In the genomic region with DNA sequence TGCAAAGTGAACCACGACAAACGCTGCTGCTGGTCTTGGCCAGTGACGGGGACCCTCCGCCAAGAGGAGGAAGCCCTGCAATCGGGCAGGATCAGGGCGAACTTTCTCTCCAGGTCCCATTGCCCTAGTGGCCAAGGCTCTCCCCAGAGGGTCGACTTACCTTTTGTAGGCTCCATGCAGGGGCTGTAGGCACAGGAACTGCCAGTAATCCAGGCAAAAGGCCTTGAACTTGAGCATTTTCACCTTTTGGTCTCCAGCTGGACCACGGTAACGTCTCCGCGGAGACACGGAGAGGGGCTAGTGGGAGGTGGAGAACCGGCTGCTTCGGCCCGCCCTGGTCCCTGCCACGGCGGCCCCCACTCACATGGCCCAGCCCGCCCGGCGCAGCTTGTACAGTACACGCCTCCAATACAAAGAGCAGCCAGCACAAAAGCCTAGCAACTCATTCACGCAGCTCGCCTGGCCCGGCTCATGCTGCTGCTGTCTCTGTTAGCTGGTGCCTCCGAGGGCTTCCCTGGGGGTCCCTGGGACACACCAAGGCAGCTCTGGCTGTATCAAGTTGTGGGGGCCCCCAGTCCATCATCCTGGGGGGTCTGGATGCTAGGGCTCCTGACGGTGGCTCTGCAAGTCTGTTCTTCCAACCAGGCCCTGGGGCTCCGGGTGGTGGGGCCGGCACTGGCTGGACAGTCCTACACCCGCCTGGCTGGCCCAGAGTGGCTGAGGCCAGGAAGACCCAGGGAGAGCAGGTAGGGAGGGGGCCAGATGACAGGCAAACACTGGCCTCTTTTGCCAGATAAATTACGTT, we compare ENCODE assay signal across 22 cellular contexts. TPM values are rescaled to one million over a fixed set of nuclear protein-coding genes. Genes with fewer than 3 reads are reported as not detected.
A peak's percentile ranks its signal among the peaks of the same experiment; 100 is the strongest.
DNase-seq lines count a peak whose midpoint lies in the region; ATAC-seq, FAIRE-seq and TF ChIP-seq lines count a peak whose summit lies in the region.
"Had no signal": no experiment of that assay in that cellular context is flagged by ENCODE, and none has a peak within 500 bp of the region (broad histone marks: within the 10 kb centered on the region; RNA-seq: fewer than 3 reads in every experiment).

No MANE protein-coding gene starts in this region.

- H3K4me1 Mint-ChIP-seq in astrocyte (ENCODE audit: low read depth, unreplicated experiment) (peaks cover 8% of the 10 kb centered on the region), osteocyte (ENCODE audit: unreplicated experiment) (no peaks in the 10 kb centered on the region)
- peaks cover 27% of the 10 kb centered on the region for H3K4me1 Mint-ChIP-seq in activated naive CD8-positive, alpha-beta T cell treated with anti-CD3 and anti-CD28 coated beads for 36 hours

- peak overlapping the region; percentile 30 for H3K4me2 ChIP-seq in astrocyte (ENCODE audit: low read length)

- H3K27me3 ChIP-seq in H7 (ENCODE audit: control insufficient read depth, insufficient read depth, low read length) (no peaks in the 10 kb centered on the region), astrocyte (ENCODE audit: insufficient read depth, low read length) (peaks cover 64% of the 10 kb centered on the region), layer of hippocampus (ENCODE audit: control insufficient read depth, insufficient read depth, low read length) (no peaks in the 10 kb centered on the region)
- H3K27me3 ChIP-seq: suprapubic skin, uterus had no signal

- peaks cover 4% of the 10 kb centered on the region for H3K4me1 ChIP-seq in astrocyte (ENCODE audit: insufficient read depth, low read length)
- H3K4me1 ChIP-seq: parathyroid adenoma, uterus had no signal

- H3K36me3 ChIP-seq in H7 (replicated peaks; ENCODE audit: control insufficient read depth, insufficient read depth, low read length), result no peaks in the 10 kb centered on the region
- no peaks in the 10 kb centered on the region for H3K36me3 ChIP-seq in astrocyte (ENCODE audit: insufficient read depth, low read length)
- H3K36me3 ChIP-seq: suprapubic skin, uterus had no signal

- peaks cover 28% of the 10 kb centered on the region for H3K27me3 Mint-ChIP-seq in astrocyte (ENCODE audit: low read depth, unreplicated experiment)
- H3K27me3 Mint-ChIP-seq in activated naive CD8-positive, alpha-beta T cell treated with anti-CD3 and anti-CD28 coated beads for 36 hours, result no peaks in the 10 kb centered on the region
- H3K27me3 Mint-ChIP-seq in osteocyte (ENCODE audit: unreplicated experiment), result peaks cover 45% of the 10 kb centered on the region
- H3K27me3 Mint-ChIP-seq: activated T-cell treated with anti-CD3 and anti-CD28 coated beads, Interleukin-2, amount 50 U/mL, for 24 hours had no signal

- no peaks in the 10 kb centered on the region for H4K20me1 ChIP-seq in astrocyte (ENCODE audit: insufficient read depth, low read length)

- H3K27ac ChIP-seq in astrocyte (ENCODE audit: low read depth, low read length), result no peak overlapping the region
- peak overlapping the region; percentile 53 for H3K27ac ChIP-seq in layer of hippocampus (ENCODE audit: low read depth, low read length)
- H3K27ac ChIP-seq: parathyroid adenoma, suprapubic skin, uterus had no signal

- DNase-seq in H7, result peak; percentile 65
- no peak for DNase-seq in astrocyte (ENCODE audit: low read depth)
- DNase-seq in pons (ENCODE audit: low spot score), result peak; percentile 60
- no peak for DNase-seq in activated naive CD8-positive, alpha-beta T cell treated with anti-CD3 and anti-CD28 coated beads for 36 hours
- DNase-seq in osteocyte (ENCODE audit: extremely low spot score, unreplicated experiment), result no peak
- no peak for DNase-seq in DMS79 treated with DMSO at 0.1 percent for 48 hours (lab: John Stamatoyannopoulos, UW)
- DNase-seq: activated naive CD4-positive, alpha-beta T cell treated with anti-CD3 and anti-CD28 coated beads for 36 hours; activated T-cell treated with anti-CD3 and anti-CD28 coated beads, Interleukin-2, amount 50 U/mL, for 24 hours; aorta; CD8-positive, alpha-beta memory T cell; DMS79; HFFc6; NCI-H1048; NCI-H187 treated with DMSO at 0.1 percent for 48 hours; uterus had no signal

- no peak for FAIRE-seq in astrocyte (lab: Jason Lieb, UNC)
- FAIRE-seq: GM12878 had no signal

- no peaks in the 10 kb centered on the region for H3K9me3 Mint-ChIP-seq in astrocyte (ENCODE audit: unreplicated experiment)
- H3K9me3 Mint-ChIP-seq in activated naive CD8-positive, alpha-beta T cell treated with anti-CD3 and anti-CD28 coated beads for 36 hours, result no peaks in the 10 kb centered on the region
- H3K9me3 Mint-ChIP-seq in osteocyte (ENCODE audit: unreplicated experiment), result no peaks in the 10 kb centered on the region
- H3K9me3 Mint-ChIP-seq: activated naive CD4-positive, alpha-beta T cell treated with anti-CD3 and anti-CD28 coated beads for 36 hours; activated T-cell treated with anti-CD3 and anti-CD28 coated beads, Interleukin-2, amount 50 U/mL, for 24 hours; CD8-positive, alpha-beta memory T cell; HFFc6 had no signal

- H3K9me3 ChIP-seq in astrocyte (ENCODE audit: insufficient read depth, low read depth, low read length), result no peaks in the 10 kb centered on the region
- H3K9me3 ChIP-seq: suprapubic skin, uterus had no signal

- peak overlapping the region; percentile 41 for H2AFZ ChIP-seq in astrocyte (ENCODE audit: low read depth, low read length)
- H2AFZ ChIP-seq: parathyroid adenoma had no signal

- no peak overlapping the region for H3K4me3 ChIP-seq in H7 (ENCODE audit: insufficient read depth, low read depth, low read length)
- H3K4me3 ChIP-seq in astrocyte (ENCODE audit: insufficient read depth, low read depth, low read length), result no peak overlapping the region
- H3K4me3 ChIP-seq: GM12878, lung, suprapubic skin, uterus had no signal

- no peak overlapping the region for H3K9ac ChIP-seq in astrocyte (ENCODE audit: low read length)
- H3K9ac ChIP-seq: parathyroid adenoma had no signal

- H3K27ac Mint-ChIP-seq in astrocyte (ENCODE audit: unreplicated experiment) (no peak overlapping the region), osteocyte (ENCODE audit: unreplicated experiment) (no peak overlapping the region)
- no peak overlapping the region for H3K27ac Mint-ChIP-seq in activated naive CD8-positive, alpha-beta T cell treated with anti-CD3 and anti-CD28 coated beads for 36 hours
- H3K27ac Mint-ChIP-seq: activated naive CD4-positive, alpha-beta T cell treated with anti-CD3 and anti-CD28 coated beads for 36 hours; activated T-cell treated with anti-CD3 and anti-CD28 coated beads, Interleukin-2, amount 50 U/mL, for 24 hours; HFFc6 had no signal

- ATAC-seq in GM21717 (IDR thresholded peaks at IDR 0.05; ENCODE audit: unreplicated experiment), result no peak
- ATAC-seq: activated CD4-positive, CD25-positive, alpha-beta regulatory T cell treated with anti-CD3 and anti-CD28 coated beads, Interleukin-2, amount 50 U/mL, for 24 hours; GM12878 had no signal

- TF ChIP-seq CTCF in astrocyte (IDR thresholded peaks at IDR 0.05; ENCODE audit: insufficient read depth, low read depth, low read length), result no peak
- no peak for TF ChIP-seq CTCF in osteocyte (IDR thresholded peaks at IDR 0.05)

- H3K4me3 Mint-ChIP-seq in astrocyte (ENCODE audit: unreplicated experiment) (no peak overlapping the region), osteocyte (ENCODE audit: unreplicated experiment) (no peak overlapping the region)
- H3K4me3 Mint-ChIP-seq in activated naive CD8-positive, alpha-beta T cell treated with anti-CD3 and anti-CD28 coated beads for 36 hours, result no peak overlapping the region
- H3K4me3 Mint-ChIP-seq: activated naive CD4-positive, alpha-beta T cell treated with anti-CD3 and anti-CD28 coated beads for 36 hours; activated T-cell treated with anti-CD3 and anti-CD28 coated beads, Interleukin-2, amount 50 U/mL, for 24 hours; CD8-positive, alpha-beta memory T cell; HFFc6 had no signal

- no peaks in the 10 kb centered on the region for H3K79me2 ChIP-seq in astrocyte (ENCODE audit: insufficient read depth, low read length)
- H3K79me2 ChIP-seq: parathyroid adenoma had no signal

- H3K36me3 Mint-ChIP-seq in astrocyte (ENCODE audit: low read depth, unreplicated experiment) (no peaks in the 10 kb centered on the region), osteocyte (ENCODE audit: unreplicated experiment) (no peaks in the 10 kb centered on the region)
- no peaks in the 10 kb centered on the region for H3K36me3 Mint-ChIP-seq in activated naive CD8-positive, alpha-beta T cell treated with anti-CD3 and anti-CD28 coated beads for 36 hours
- H3K36me3 Mint-ChIP-seq: CD8-positive, alpha-beta memory T cell had no signal

RNA-seq across cellular contexts. Expression of a gene that starts 30.9 kb away (rescaled TPM):
- 13.5 and 22.5 TPM in 2 replicates for total RNA-seq in H7 (2014; rRNA removed; shearing (Covaris generic))
- total RNA-seq in astrocyte (29.5 and 31.0 TPM in 2 replicates), osteocyte (37.9 and 38.7 TPM in 2 replicates)
- 10 to 100 TPM; 20.1 to 22.2 TPM for total RNA-seq in activated naive CD8-positive, alpha-beta T cell treated with anti-CD3 and anti-CD28 coated beads for 36 hours

Comparison
In these comparisons a context has a peak if more than half of its experiments do, and no peak if none do; other contexts are left out.
1. DNase-seq: peak in H7 (single experiment) and pons (single experiment); none in astrocyte (single experiment), activated naive CD8-positive, alpha-beta T cell treated with anti-CD3 and anti-CD28 coated beads for 36 hours (single experiment), osteocyte (single experiment) and DMS79 treated with DMSO at 0.1 percent for 48 hours (single experiment).